ENCODE assay signal across 8 cellular contexts in genomic region chr5:80408475-80408875, GRCh38. TPM values are rescaled to one million over a fixed set of nuclear protein-coding genes. Genes with fewer than 3 reads are reported as not detected.
DNase-seq lines count a peak whose midpoint lies in the region; ATAC-seq, FAIRE-seq and TF ChIP-seq lines count a peak whose summit lies in the region.

No MANE protein-coding gene starts in this region.

- peak overlapping the region; percentile 85 for H2AFZ ChIP-seq in keratinocyte (ENCODE audit: control insufficient read depth, low read length)

- ATAC-seq in GM19438 (IDR thresholded peaks at IDR 0.05; ENCODE audit: low read depth, unreplicated experiment) (peak; percentile 56), RWPE2 (ENCODE audit: low read depth) (peak; percentile 72)

- peaks cover 18% of the 10 kb centered on the region for H3K36me3 ChIP-seq in RWPE2 (ENCODE audit: low read depth)
- H3K36me3 ChIP-seq in keratinocyte (ENCODE audit: control insufficient read depth in 2 of 2, extremely low read depth in 1 of 2, insufficient read depth in 2 of 2, low read length in 2 of 2), result peaks cover 0 to 2% of the 10 kb centered on the region in 2 experiments

- H3K9me1 ChIP-seq in keratinocyte (ENCODE audit: control insufficient read depth, extremely low read depth, insufficient read depth, low read length), result no peaks in the 10 kb centered on the region

- H3K4me2 ChIP-seq in keratinocyte (ENCODE audit: control insufficient read depth, extremely low read depth, insufficient read depth, low read depth, low read length), result peak overlapping the region; percentile 78

- H3K27me3 Mint-ChIP-seq in MCF 10A (ENCODE audit: insufficient read depth, unreplicated experiment), result no peaks in the 10 kb centered on the region

- FAIRE-seq in HTR-8/SVneo (lab: Jason Lieb, UNC), result no peak
- FAIRE-seq in keratinocyte (lab: Jason Lieb, UNC), result no peak

- peak overlapping the region; percentile 98 for H3K27ac Mint-ChIP-seq in MCF 10A (ENCODE audit: low read depth, unreplicated experiment)

- H3K4me1 ChIP-seq in RWPE2 (ENCODE audit: insufficient read depth, poor library complexity, severe bottlenecking), result peaks cover 14% of the 10 kb centered on the region
- H3K4me1 ChIP-seq in keratinocyte (ENCODE audit: control insufficient read depth, extremely low read depth, insufficient read depth, low read length), result peaks cover 8% of the 10 kb centered on the region

- H3K4me1 Mint-ChIP-seq in MCF 10A (ENCODE audit: insufficient read depth, unreplicated experiment), result peaks cover 19% of the 10 kb centered on the region

- no TSS peak for BruUV-seq in MCF 10A (replicated peaks; lab: Mats Ljungman, UMichigan)

- H3K4me3 ChIP-seq in RWPE2 (ENCODE audit: severe bottlenecking) (peak overlapping the region; percentile 88), keratinocyte (ENCODE audit: control insufficient read depth in 2 of 3, extremely low read depth in 1 of 3, insufficient read depth in 2 of 3, low read depth in 1 of 3, low read length in 3 of 3) (peak overlapping the region; percentile 90 to 96 (median 94))

- peak; percentile 29 for DNase-seq in DMS 273 treated with DMSO at 0.1 percent for 48 hours (lab: John Stamatoyannopoulos, UW)
- DNase-seq in HTR-8/SVneo (ENCODE audit: insufficient read length, low spot score), result peak; percentile 40
- peak; percentile 72 for DNase-seq in RWPE2 (ENCODE audit: low spot score)
- peak; percentile 66 for DNase-seq in MCF 10A (ENCODE audit: unreplicated experiment)
- DNase-seq in keratinocyte (ENCODE audit: low read depth, low spot score), result no peak
- DNase-seq in stimulated activated CD4-positive, alpha-beta T cell treated with anti-CD3 and anti-CD28 coated beads, Interleukin-12 subunit alpha, Interleukin-12 subunit beta, amount 100 ng/mL, for 24 hours (ENCODE audit: low read depth in 2 of 2), result peak; percentile 19 to 43
- DNase-seq in central memory CD4-positive, alpha-beta T cell, result no peak

- intact Hi-C loops in MCF 10A (cut with micrococcal nuclease), result loop anchor here (10.0 kb wide), 1 partner anchor 246 kb away; the partner anchor contains the start of genes DHFR and MSH3

- peaks cover 43% of the 10 kb centered on the region for H3K79me2 ChIP-seq in keratinocyte (ENCODE audit: control insufficient read depth, insufficient read depth, low read length)

- POLR2A ChIA-PET in MCF 10A (lab: Yijun Ruan, JAX), result interaction anchor here (0.6 to 4.5 kb wide), 22 partner anchors 9 to 1882 kb away, joined by 3 to 58 read pairs (median 4); partner anchors contain the start of genes DHFR, FAM151B and SERINC5

- peaks cover 6% of the 10 kb centered on the region for H3K36me3 Mint-ChIP-seq in MCF 10A (ENCODE audit: insufficient read depth, unreplicated experiment)

- dilution Hi-C loops in keratinocyte (cut with MboI; ENCODE audit: extremely low pct_ligation_motif_present, low sequenced_read_pairs), result no loop called here

- TF ChIP-seq CTCF in RWPE2 (IDR thresholded peaks at IDR 0.05; ENCODE audit: poor library complexity, severe bottlenecking) (peak; percentile 13), MCF 10A (IDR thresholded peaks at IDR 0.05; ENCODE audit: unreplicated experiment) (peak; percentile 3), keratinocyte (optimal IDR thresholded peaks at IDR 0.05 in 1 of 3, IDR thresholded peaks at IDR 0.05 in 1 of 3, conservative IDR thresholded peaks at IDR 0.05 in 1 of 3; ENCODE audit: extremely low read depth in 1 of 3, insufficient read depth in 2 of 3, low read length in 3 of 3) (peak in 2 of 3 experiments; percentile 16 to 21)

- H3K4me3 Mint-ChIP-seq in MCF 10A (ENCODE audit: unreplicated experiment), result peak overlapping the region; percentile 80

- H3K9me3 Mint-ChIP-seq in MCF 10A (ENCODE audit: unreplicated experiment), result no peaks in the 10 kb centered on the region

- H3K9me3 ChIP-seq in RWPE2 (ENCODE audit: severe bottlenecking) (no peaks in the 10 kb centered on the region), keratinocyte (ENCODE audit: control insufficient read depth, low read depth, low read length) (no peaks in the 10 kb centered on the region)

- no peaks in the 10 kb centered on the region for H3K27me3 ChIP-seq in RWPE2 (ENCODE audit: insufficient read depth, poor library complexity, severe bottlenecking)
- no peaks in the 10 kb centered on the region for H3K27me3 ChIP-seq in keratinocyte (ENCODE audit: control insufficient read depth, extremely low read depth, insufficient read depth, low read length)

- no peaks in the 10 kb centered on the region for H4K20me1 ChIP-seq in keratinocyte (ENCODE audit: control insufficient read depth, extremely low read depth, insufficient read depth, low read length)

- H3K27ac ChIP-seq in RWPE2 (ENCODE audit: poor library complexity, severe bottlenecking) (peak overlapping the region; percentile 64), keratinocyte (ENCODE audit: control insufficient read depth, insufficient read depth, low read length) (peak overlapping the region; percentile 95)

- CTCF ChIA-PET in MCF 10A (lab: Yijun Ruan, JAX), result interaction anchor here (0.5 to 1.0 kb wide), 4 partner anchors 73 to 837 kb away, joined by 3 to 5 read pairs (median 3); no protein-coding TSS in a partner anchor

- peak overlapping the region; percentile 94 for H3K9ac ChIP-seq in keratinocyte (ENCODE audit: control insufficient read depth, extremely low read depth, insufficient read depth, low read length)

RNA-seq across cellular contexts. Expression of gene ZFYVE16, which starts 0.6 kb away (rescaled TPM):
- 34.8 and 36.9 TPM in 2 replicates for total RNA-seq in MCF 10A (2022)
- 6.4 to 13.5 TPM (median 8.5 TPM) in 3 replicates for polyA plus RNA-seq in keratinocyte
- 7.6 TPM for polyA plus RNA-seq in keratinocyte (2011; ENCODE audit: low read depth)
- 3.0 and 6.4 TPM in 2 replicates for polyA plus RNA-seq in keratinocyte (2011; cell fraction: cytosol; rRNA removed)
- polyA plus RNA-seq in keratinocyte (2011; cell fraction: nucleus; rRNA removed), result 17.1 and 24.2 TPM in 2 replicates
- polyA plus RNA-seq in keratinocyte (2012; ENCODE audit: low replicate concordance), result 10.7 TPM in 2 replicates
- 3.1 to 27.0 TPM (median 9.8 TPM) in 3 replicates for polyA minus RNA-seq in keratinocyte
- polyA minus RNA-seq in keratinocyte (2011; cell fraction: cytosol; rRNA and poly(A)+ RNA removed), result 11.1 TPM
- 21.1 and 47.2 TPM in 2 replicates for polyA minus RNA-seq in keratinocyte (2011; cell fraction: nucleus; rRNA and poly(A)+ RNA removed)

Comparison
In these comparisons a context has a peak if more than half of its experiments do, and no peak if none do; other contexts are left out.
1. DNase-seq: peak in DMS 273 treated with DMSO at 0.1 percent for 48 hours (single experiment), HTR-8/SVneo (single experiment), RWPE2 (single experiment), MCF 10A (single experiment) and stimulated activated CD4-positive, alpha-beta T cell treated with anti-CD3 and anti-CD28 coated beads, Interleukin-12 subunit alpha, Interleukin-12 subunit beta, amount 100 ng/mL, for 24 hours (2 of 2); none in keratinocyte (single experiment) and central memory CD4-positive, alpha-beta T cell (single experiment).
2. Peak in every context shown above with its lines, with median percentiles within 50 percentile points of each other: CTCF ChIP-seq.